ENCODE assay signal across 16 cellular contexts in genomic region chr7:102610996-102611685, GRCh38. TPM values are rescaled to one million over a fixed set of nuclear protein-coding genes. Genes with fewer than 3 reads are reported as not detected.
A peak's percentile ranks its signal among the peaks of the same experiment; 100 is the strongest.
DNase-seq lines count a peak whose midpoint lies in the region; ATAC-seq, FAIRE-seq and TF ChIP-seq lines count a peak whose summit lies in the region.
"Not testable (repeated sequence)": the region's sequence is repeated elsewhere in the genome, so short reads cannot be mapped to it uniquely, and the experiment has no call there.
"Had no signal": no experiment of that assay in that cellular context is flagged by ENCODE, and none has a peak within 500 bp of the region (broad histone marks: within the 10 kb centered on the region; RNA-seq: fewer than 3 reads in every experiment).

No MANE protein-coding gene starts in this region.

- no CpG with 5 or more reads among the region's 30 CpGs for WGBS in A549 (ENCODE audit: missing lambda C conversion rate)

- H3K27ac Mint-ChIP-seq in T-cell, naive B cell: not testable (repeated sequence)

- TF ChIP-seq RAD21 in A549 (conservative IDR thresholded peaks at IDR 0.05 in 1 of 2, IDR thresholded peaks at IDR 0.05 in 1 of 2) = not testable (repeated sequence)

- not testable (repeated sequence) for TF ChIP-seq EP300 in A549 (IDR thresholded peaks at IDR 0.05)

- not testable (repeated sequence) for H3K4me2 ChIP-seq in A549; endothelial cell of umbilical vein (ENCODE audit: insufficient read depth, low read length)

- not testable (repeated sequence) for DNase-seq in A549 (ENCODE audit: low read depth in 1 of 2, low spot score in 1 of 2); T-cell; endothelial cell of umbilical vein (ENCODE audit: low read depth, low spot score); naive B cell

- POLR2A ChIA-PET in A549 (lab: Yijun Ruan, JAX); T-cell (lab: Charles Lee); endothelial cell of umbilical vein (lab: Charles Lee): not testable (repeated sequence)

- dilution Hi-C loops in endothelial cell of umbilical vein (cut with MboI; ENCODE audit: extremely low pct_ligation_motif_present, low sequenced_read_pairs) = not testable (repeated sequence)

- intact Hi-C loops in endothelial cell of umbilical vein (cut with micrococcal nuclease) = not testable (repeated sequence)

- H3K4me3 Mint-ChIP-seq in T-cell, naive B cell: not testable (repeated sequence)

- H3K9ac ChIP-seq in endothelial cell of umbilical vein (replicated peaks; ENCODE audit: extremely low read depth, insufficient read depth, low read length) = not testable (repeated sequence)

- H3K9me3 ChIP-seq in A549; endothelial cell of umbilical vein (replicated peaks; ENCODE audit: control insufficient read depth, insufficient read depth, low read length): not testable (repeated sequence)

- H3K4me1 ChIP-seq in A549; endothelial cell of umbilical vein (ENCODE audit: control insufficient read depth, extremely low read depth, insufficient read depth, low read length): not testable (repeated sequence)

- not testable (repeated sequence) for H3K4me1 Mint-ChIP-seq in T-cell, naive B cell

- H3K36me3 ChIP-seq in endothelial cell of umbilical vein (ENCODE audit: control insufficient read depth in 2 of 2, extremely low read depth in 1 of 2, insufficient read depth in 2 of 2, low read length in 2 of 2) = not testable (repeated sequence)

- not testable (repeated sequence) for H3K9me3 Mint-ChIP-seq in T-cell, naive B cell

- H3K27me3 Mint-ChIP-seq in T-cell, naive B cell: not testable (repeated sequence)

- not testable (repeated sequence) for H3K27ac ChIP-seq in A549; endothelial cell of umbilical vein (ENCODE audit: insufficient read depth, low read depth, low read length)

- H3K27me3 ChIP-seq in endothelial cell of umbilical vein (ENCODE audit: control insufficient read depth in 2 of 2, insufficient read depth in 2 of 2, low read length in 2 of 2) = not testable (repeated sequence)

- H2AFZ ChIP-seq in endothelial cell of umbilical vein (ENCODE audit: low read depth, low read length) = not testable (repeated sequence)

- not testable (repeated sequence) for TF ChIP-seq POLR2A in A549 (IDR thresholded peaks at IDR 0.05; ENCODE audit: low read length); endothelial cell of umbilical vein (IDR thresholded peaks at IDR 0.05; ENCODE audit: low read depth, low read length)

- ATAC-seq in A549 (peak; percentile 52 to 80), GM19023 (IDR thresholded peaks at IDR 0.05; ENCODE audit: unreplicated experiment) (peak; percentile 35), GM21526 (IDR thresholded peaks at IDR 0.05; ENCODE audit: low FRiP score, unreplicated experiment) (peak; percentile 31), HG02798 (IDR thresholded peaks at IDR 0.05; ENCODE audit: poor library complexity, unreplicated experiment) (peak; percentile 44), HG03139 (IDR thresholded peaks at IDR 0.05; ENCODE audit: unreplicated experiment) (peak; percentile 35), T-cell (replicated peaks in 1 of 4) (peak; percentile 85 to 87 (median 87)), naive B cell (ENCODE audit: low read depth in 2 of 2) (peak; percentile 58 to 63)

- BruUV-seq in endothelial cell of umbilical vein (replicated peaks; lab: Mats Ljungman, UMichigan) = not testable (repeated sequence)

- not testable (repeated sequence) for H4K20me1 ChIP-seq in endothelial cell of umbilical vein (replicated peaks; ENCODE audit: control insufficient read depth, extremely low read depth, insufficient read depth, low read length)

- not testable (repeated sequence) for TF ChIP-seq CTCF in A549 (IDR thresholded peaks at IDR 0.05); endothelial cell of umbilical vein (IDR thresholded peaks at IDR 0.05; ENCODE audit: extremely low read depth in 1 of 2, insufficient read depth in 1 of 2, low read depth in 1 of 2, low read length in 2 of 2)

- H3K79me2 ChIP-seq in endothelial cell of umbilical vein (ENCODE audit: control insufficient read depth, insufficient read depth, low read length) = not testable (repeated sequence)

- H3K9me1 ChIP-seq in endothelial cell of umbilical vein (replicated peaks; ENCODE audit: control insufficient read depth, extremely low read depth, insufficient read depth, low read length) = not testable (repeated sequence)

- FAIRE-seq in A549 (lab: Jason Lieb, UNC) = not testable (repeated sequence)
- FAIRE-seq in endothelial cell of umbilical vein (lab: Jason Lieb, UNC) = peak; percentile 94

- CTCF ChIA-PET in A549 (lab: Yijun Ruan, JAX); T-cell (lab: Charles Lee); endothelial cell of umbilical vein (lab: Charles Lee): not testable (repeated sequence)

- H3K4me3 ChIP-seq in A549; endothelial cell of umbilical vein (replicated peaks in 1 of 3; ENCODE audit: insufficient read depth in 1 of 3, low read depth in 1 of 3, low read length in 3 of 3): not testable (repeated sequence)

- H3K36me3 Mint-ChIP-seq in T-cell, naive B cell: not testable (repeated sequence)

RNA-seq across cellular contexts. Expression of gene RASA4, which starts 5.4 kb away (rescaled TPM):
- polyA plus RNA-seq in A549 (2011; rRNA removed) (1.8 and 3.4 TPM in 2 replicates), A549 (2017; fragmentation: RNase III; extraction: RNeasy Plus Mini Kit Qiagen cat#74134 plus additional on column Dnase treatment) (1.3 to 3.2 TPM (median 2.6 TPM) in 3 replicates), endothelial cell of umbilical vein (11.6 and 13.3 TPM in 2 replicates), naive B cell (ENCODE audit: low read depth in 6 of 6) (10 to 100 TPM in 4 of 6 donors, 1 to 10 TPM in 2; 5.9 to 24.9 (median 14.3) TPM)
- 1.1 and 2.3 TPM in 2 replicates for polyA plus RNA-seq in A549 (2012; cell fraction: cytosol; rRNA removed)
- 10.5 and 12.9 TPM in 2 replicates for polyA plus RNA-seq in A549 (2012; cell fraction: nucleus; rRNA removed)
- polyA minus RNA-seq in A549 (2011; rRNA and poly(A)+ RNA removed) = 9.3 and 13.9 TPM in 2 replicates
- total RNA-seq in T-cell (10 to 100 TPM; 63.3 to 89.0 (median 71.6) TPM), endothelial cell of umbilical vein (20.1 and 20.2 TPM in 2 replicates)
- 4.6 and 8.7 TPM in 2 replicates for polyA plus RNA-seq in endothelial cell of umbilical vein (2011; cell fraction: cytosol; rRNA removed)
- 28.0 and 40.5 TPM in 2 replicates for polyA plus RNA-seq in endothelial cell of umbilical vein (2011; cell fraction: nucleus; rRNA removed)
- 6.2 and 17.4 TPM in 2 replicates for polyA plus RNA-seq in endothelial cell of umbilical vein (2012)
- 14.8 and 20.2 TPM in 2 replicates for polyA minus RNA-seq in endothelial cell of umbilical vein
- 8.4 TPM for polyA minus RNA-seq in endothelial cell of umbilical vein (2011; cell fraction: cytosol; rRNA and poly(A)+ RNA removed)
- polyA minus RNA-seq in endothelial cell of umbilical vein (2011; cell fraction: nucleus; rRNA and poly(A)+ RNA removed) = 17.7 and 36.5 TPM in 2 replicates

RNA-seq across cellular contexts. Expression of gene UPK3BL1, which starts 31.4 kb away (rescaled TPM):
- polyA plus RNA-seq in A549 (2011; rRNA removed) (17.4 and 19.4 TPM in 2 replicates), A549 (2017; fragmentation: RNase III; extraction: RNeasy Plus Mini Kit Qiagen cat#74134 plus additional on column Dnase treatment) (7.9 to 10.2 TPM (median 8.2 TPM) in 3 replicates), endothelial cell of umbilical vein (17.8 and 20.3 TPM in 2 replicates), naive B cell (ENCODE audit: low read depth in 6 of 6) (10 to 100 TPM in 5 of 6 donors, 1 to 10 TPM in 1; 8.6 to 29.8 (median 23.3) TPM)
- 18.7 and 27.7 TPM in 2 replicates for polyA plus RNA-seq in A549 (2012; cell fraction: cytosol; rRNA removed)
- polyA plus RNA-seq in A549 (2012; cell fraction: nucleus; rRNA removed) = 149 and 158 TPM in 2 replicates
- 11.0 and 11.9 TPM in 2 replicates for polyA minus RNA-seq in A549 (2011; rRNA and poly(A)+ RNA removed)
- total RNA-seq in T-cell (100 to 1,000 TPM in 2 of 5 donors, 10 to 100 TPM in 3; 39.0 to 128 (median 47.3) TPM), endothelial cell of umbilical vein (14.1 and 34.4 TPM in 2 replicates)
- 0.16 TPM in 1 of 2 replicates, not detected in the other for polyA plus RNA-seq in endothelial cell of umbilical vein (2011; cell fraction: cytosol; rRNA removed)
- polyA plus RNA-seq in endothelial cell of umbilical vein (2011; cell fraction: nucleus; rRNA removed) = 21.2 and 21.6 TPM in 2 replicates
- 12.9 and 20.9 TPM in 2 replicates for polyA plus RNA-seq in endothelial cell of umbilical vein (2012)
- polyA minus RNA-seq in endothelial cell of umbilical vein = 15.2 TPM in 1 of 2 replicates, not detected in the other
- not detected for polyA minus RNA-seq in endothelial cell of umbilical vein (2011; cell fraction: cytosol; rRNA and poly(A)+ RNA removed)
- 9.1 and 12.3 TPM in 2 replicates for polyA minus RNA-seq in endothelial cell of umbilical vein (2011; cell fraction: nucleus; rRNA and poly(A)+ RNA removed)

RNA-seq across cellular contexts. Expression of gene POLR2J3, which starts 38.8 kb away (rescaled TPM):
- polyA plus RNA-seq in A549 (2011; rRNA removed) (29.5 and 52.4 TPM in 2 replicates), A549 (2017; fragmentation: RNase III; extraction: RNeasy Plus Mini Kit Qiagen cat#74134 plus additional on column Dnase treatment) (22.2 to 33.4 TPM (median 25.5 TPM) in 3 replicates), endothelial cell of umbilical vein (40.7 and 41.0 TPM in 2 replicates), naive B cell (ENCODE audit: low read depth in 6 of 6) (10 to 100 TPM in 5 of 6 donors, 1 to 10 TPM in 1; 6.6 to 64.7 (median 33.3) TPM)
- 10.4 and 12.5 TPM in 2 replicates for polyA plus RNA-seq in A549 (2012; cell fraction: cytosol; rRNA removed)
- 35.7 and 35.9 TPM in 2 replicates for polyA plus RNA-seq in A549 (2012; cell fraction: nucleus; rRNA removed)
- 51.9 and 59.4 TPM in 2 replicates for polyA minus RNA-seq in A549 (2011; rRNA and poly(A)+ RNA removed)
- total RNA-seq in T-cell (100 to 1,000 TPM in 2 of 5 donors, 10 to 100 TPM in 3; 71.3 to 228 (median 97.5) TPM), endothelial cell of umbilical vein (63.1 and 66.3 TPM in 2 replicates)
- 25.0 and 28.2 TPM in 2 replicates for polyA plus RNA-seq in endothelial cell of umbilical vein (2011; cell fraction: cytosol; rRNA removed)
- polyA plus RNA-seq in endothelial cell of umbilical vein (2011; cell fraction: nucleus; rRNA removed) = 164 and 196 TPM in 2 replicates
- polyA plus RNA-seq in endothelial cell of umbilical vein (2012) = 78.1 and 94.0 TPM in 2 replicates
- 104 and 114 TPM in 2 replicates for polyA minus RNA-seq in endothelial cell of umbilical vein
- 19.6 TPM for polyA minus RNA-seq in endothelial cell of umbilical vein (2011; cell fraction: cytosol; rRNA and poly(A)+ RNA removed)
- 120 and 195 TPM in 2 replicates for polyA minus RNA-seq in endothelial cell of umbilical vein (2011; cell fraction: nucleus; rRNA and poly(A)+ RNA removed)

RNA-seq across cellular contexts. Expression of gene SPDYE2B, which starts 39.0 kb away (rescaled TPM):
- polyA plus RNA-seq in A549 (2011; rRNA removed) (not detected in 2 replicates), A549 (2017; fragmentation: RNase III; extraction: RNeasy Plus Mini Kit Qiagen cat#74134 plus additional on column Dnase treatment) (not detected in 3 replicates), endothelial cell of umbilical vein (not detected in 2 replicates), naive B cell (ENCODE audit: low read depth in 6 of 6) (under 1 TPM in 3 of 6 donors, not detected in 3; 0.30 to 0.43 (median 0.42) TPM)
- not detected in 2 replicates for polyA plus RNA-seq in A549 (2012; cell fraction: cytosol; rRNA removed)
- not detected in 2 replicates for polyA plus RNA-seq in A549 (2012; cell fraction: nucleus; rRNA removed)
- polyA minus RNA-seq in A549 (2011; rRNA and poly(A)+ RNA removed) = not detected in 2 replicates
- total RNA-seq in T-cell (not detected), endothelial cell of umbilical vein (not detected in 2 replicates)
- polyA plus RNA-seq in endothelial cell of umbilical vein (2011; cell fraction: cytosol; rRNA removed) = not detected in 2 replicates
- not detected in 2 replicates for polyA plus RNA-seq in endothelial cell of umbilical vein (2011; cell fraction: nucleus; rRNA removed)
- polyA plus RNA-seq in endothelial cell of umbilical vein (2012) = 0.25 and 0.38 TPM in 2 replicates
- polyA minus RNA-seq in endothelial cell of umbilical vein = not detected in 2 replicates
- polyA minus RNA-seq in endothelial cell of umbilical vein (2011; cell fraction: cytosol; rRNA and poly(A)+ RNA removed) = not detected
- not detected in 2 replicates for polyA minus RNA-seq in endothelial cell of umbilical vein (2011; cell fraction: nucleus; rRNA and poly(A)+ RNA removed)
- total RNA-seq: cardiac septum, fibroblast of lung, H9, kidney epithelial cell, mucosa of gallbladder, ovary, transverse colon had no signal
- polyA plus RNA-seq: fibroblast of lung, ovary, SK-N-SH had no signal

Comparison
In these comparisons a context has a peak if more than half of its experiments do, and no peak if none do; other contexts are left out.
1. ATAC-seq: peak in every context shown above with its lines; median percentile 87 in T-cell; 66 in A549; 60 in naive B cell; 44 in HG02798; 35 in GM19023; 35 in HG03139; 31 in GM21526.